In the genomic region with DNA sequence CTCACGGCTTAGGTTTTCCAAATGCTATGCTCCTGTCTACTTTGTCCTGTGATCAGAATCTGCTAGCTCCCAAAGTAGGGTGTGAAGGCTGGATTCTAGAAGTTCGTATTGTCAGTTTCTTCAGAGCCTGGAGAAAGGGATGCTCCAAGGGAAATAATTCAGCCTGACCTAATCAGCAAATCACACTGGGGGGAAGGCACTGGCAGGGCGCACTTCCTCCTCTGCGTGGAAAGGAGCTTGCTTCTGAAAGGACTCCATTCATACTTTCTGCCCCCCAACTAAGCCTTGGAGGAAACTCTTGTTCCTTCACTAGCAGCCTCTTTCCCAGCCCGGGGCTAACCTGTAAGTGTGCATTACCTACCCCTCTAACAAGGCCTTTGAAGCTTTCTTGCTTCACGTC, we compare ENCODE assay signal across 1 cellular context.
A peak's percentile ranks its signal among the peaks of the same experiment; 100 is the strongest.
TF ChIP-seq lines count a peak whose summit lies in the region.

No MANE protein-coding gene starts in this region.

TF ChIP-seq in endothelial cell of umbilical vein, 7 proteins besides CTCF, POLR2A, EP300 and RAD21 (continued from another document):
- peak; percentile 19 for TF ChIP-seq GATA2 (IDR thresholded peaks at IDR 0.05; ENCODE audit: insufficient read depth, insufficient read length, low read depth, low read length)
